In the genomic region with DNA sequence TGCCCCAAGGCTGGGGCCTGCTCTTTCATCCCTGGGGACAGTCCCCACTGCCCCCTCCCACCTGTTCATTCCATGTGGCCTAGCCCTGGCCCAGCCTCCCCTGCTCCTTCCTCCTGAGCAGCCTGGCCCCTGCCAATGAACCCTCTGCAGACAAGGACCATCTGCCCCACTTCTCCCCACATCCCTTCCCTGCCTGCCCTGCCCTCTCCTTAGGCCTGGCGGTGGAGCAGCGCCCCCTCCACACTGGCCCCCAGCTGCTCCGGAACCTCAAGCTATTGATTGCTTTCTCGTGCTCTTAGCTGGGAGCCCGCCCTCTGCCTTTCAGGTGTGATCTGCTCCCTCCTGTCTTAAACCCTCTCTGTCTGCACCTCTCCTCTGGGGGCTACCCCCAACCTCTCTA, we compare ENCODE assay signal across 17 cellular contexts.
"Had no signal": no experiment of that assay in that cellular context is flagged by ENCODE, and none has a peak within 500 bp of the region (broad histone marks: within the 10 kb centered on the region; RNA-seq: fewer than 3 reads in every experiment).

No MANE protein-coding gene starts in this region.

- H3K4me3 ChIP-seq: breast epithelium, mucosa of descending colon, stomach, thoracic aorta had no signal

- H3K36me3 ChIP-seq: breast epithelium had no signal

- ATAC-seq: foreskin keratinocyte; left lobe of liver; mucosa of descending colon; naive thymus-derived CD8-positive, alpha-beta T cell had no signal

- H3K27ac Mint-ChIP-seq: activated naive CD8-positive, alpha-beta T cell; activated T-cell treated with anti-CD3 and anti-CD28 coated beads, Interleukin-2, amount 50 U/mL, for 24 hours; naive thymus-derived CD8-positive, alpha-beta T cell had no signal

- DNase-seq: activated CD4-positive, CD25-positive, alpha-beta regulatory T cell; activated gamma-delta T cell; activated T-cell treated with anti-CD3 and anti-CD28 coated beads, Interleukin-2, amount 50 U/mL, for 24 hours; foreskin keratinocyte; islet precursor cell; mammary epithelial cell; mucosa of descending colon; naive thymus-derived CD8-positive, alpha-beta T cell; occipital lobe; stimulated activated CD4-positive, alpha-beta T cell treated with anti-CD3 and anti-CD28 coated beads, Interleukin-4, amount 100 ng/mL, for 1 hour; stimulated activated CD8-positive, alpha-beta memory T cell treated with anti-CD3 and anti-CD28 coated beads, Interleukin-4, amount 100 ng/mL, for 48 hours; stomach; T-helper 2 cell had no signal

- H3K27me3 ChIP-seq: breast epithelium, foreskin keratinocyte, stomach had no signal

- H3K4me1 ChIP-seq: foreskin keratinocyte had no signal

- H3K9me3 ChIP-seq: breast epithelium, mucosa of descending colon, stomach, thoracic aorta had no signal

- H3K4me3 Mint-ChIP-seq: activated naive CD8-positive, alpha-beta T cell; activated T-cell treated with anti-CD3 and anti-CD28 coated beads, Interleukin-2, amount 50 U/mL, for 24 hours had no signal

- H3K27ac ChIP-seq: foreskin keratinocyte, stomach had no signal

- H3K9me3 Mint-ChIP-seq: activated T-cell treated with anti-CD3 and anti-CD28 coated beads, Interleukin-2, amount 50 U/mL, for 24 hours; naive thymus-derived CD8-positive, alpha-beta T cell had no signal

- H3K27me3 Mint-ChIP-seq: activated naive CD8-positive, alpha-beta T cell; activated T-cell treated with anti-CD3 and anti-CD28 coated beads, Interleukin-2, amount 50 U/mL, for 24 hours; naive thymus-derived CD8-positive, alpha-beta T cell had no signal
